Comparison of ENCODE assay signal across 1 cellular context in the genomic region with DNA sequence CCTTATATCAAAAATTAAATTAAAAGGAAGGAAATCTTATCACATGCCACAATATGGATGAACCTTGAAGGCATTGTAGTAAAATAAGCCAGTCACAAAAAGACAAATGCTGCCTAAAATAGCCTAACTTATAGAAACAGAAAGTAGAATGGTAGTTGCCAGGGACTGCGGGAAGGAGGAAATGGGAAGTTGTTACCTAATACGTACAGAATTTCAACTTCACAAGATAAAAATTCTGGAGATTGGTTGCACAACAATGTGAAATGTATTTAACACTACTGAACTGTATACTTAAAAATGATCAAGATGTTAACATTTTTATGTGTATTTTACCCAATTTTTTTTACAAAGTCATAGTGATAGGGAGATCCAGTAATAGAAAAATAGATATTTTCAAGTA.
TF ChIP-seq lines count a peak whose summit lies in the region.

No MANE protein-coding gene starts in this region.

TF ChIP-seq in IMR-90, 13 proteins besides CTCF, POLR2A, EP300 and RAD21:
- TF ChIP-seq BHLHE40 (IDR thresholded peaks at IDR 0.05; ENCODE audit: low read depth, low read length): no peak
- peak; percentile 63; the same call in 1 of the 2 replicates for TF ChIP-seq CEBPB (IDR thresholded peaks at IDR 0.05; ENCODE audit: low read depth, low read length)
